ENCODE assay signal across 25 cellular contexts in the genomic region with DNA sequence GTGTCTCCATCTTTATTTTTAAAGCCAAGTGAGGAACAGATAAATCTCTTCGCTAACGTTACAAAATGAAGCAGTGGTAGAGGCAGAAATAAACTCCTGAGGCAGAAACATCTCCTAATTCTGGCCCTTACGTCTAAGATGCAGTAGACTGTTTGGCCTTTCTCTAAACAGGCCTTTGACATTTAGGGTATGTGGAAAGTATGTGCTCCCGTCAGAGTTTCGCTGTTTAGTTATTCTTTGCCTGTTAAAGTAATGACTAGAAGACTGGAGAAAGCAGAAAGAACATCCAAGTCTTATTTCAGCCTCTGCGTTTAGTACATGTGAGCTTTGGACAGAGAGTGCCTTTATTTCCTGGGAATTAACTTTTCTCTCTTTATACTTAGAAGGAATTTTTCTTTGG.
DNase-seq lines count a peak whose midpoint lies in the region; ATAC-seq and TF ChIP-seq lines count a peak whose summit lies in the region.
"Had no signal": no experiment of that assay in that cellular context is flagged by ENCODE, and none has a peak within 500 bp of the region (broad histone marks: within the 10 kb centered on the region; RNA-seq: fewer than 3 reads in every experiment).

No MANE protein-coding gene starts in this region.

- no peaks in the 10 kb centered on the region for H3K27me3 ChIP-seq in GM23338 (ENCODE audit: insufficient read depth)
- no peaks in the 10 kb centered on the region for H3K27me3 ChIP-seq in mesenchymal stem cell (ENCODE audit: control insufficient read depth in 1 of 2, insufficient read depth in 1 of 2, low read length in 2 of 2)
- no peaks in the 10 kb centered on the region for H3K27me3 ChIP-seq in stomach
- H3K27me3 ChIP-seq in Karpas-422 (ENCODE audit: low read length) = no peaks in the 10 kb centered on the region
- H3K27me3 ChIP-seq: BLaER1, thyroid gland had no signal

- no peak overlapping the region for H3K23ac ChIP-seq in mesenchymal stem cell (ENCODE audit: low read length in 2 of 2)

- intact Hi-C loops in stomach (cut with DNase I; ENCODE audit: low total_unique reads) = no loop called here

- H2BK5ac ChIP-seq in mesenchymal stem cell (ENCODE audit: low read depth, low read length, poor library complexity, severe bottlenecking) = no peak overlapping the region

- no peak for TF ChIP-seq POLR2A in stomach (IDR thresholded peaks at IDR 0.05)

- no peaks in the 10 kb centered on the region for H3K79me1 ChIP-seq in mesenchymal stem cell (replicated peaks; ENCODE audit: low read length, poor library complexity, severe bottlenecking)

- H3K79me2 ChIP-seq in GM23338 (replicated peaks; ENCODE audit: insufficient read depth) (no peaks in the 10 kb centered on the region), Karpas-422 (ENCODE audit: low read length) (no peaks in the 10 kb centered on the region)

- H3K4me3 Mint-ChIP-seq in GM23338 = no peak overlapping the region
- H3K4me3 Mint-ChIP-seq in chondrocyte (ENCODE audit: unreplicated experiment) = no peak overlapping the region
- H3K4me3 Mint-ChIP-seq: natural killer cell treated with Interleukin-12 subunit alpha and Interleukin-12 subunit beta and Interleukin-15 and Interleukin-18, amount 100 ng/mL, for 72 hours; stimulated activated naive B cell treated with anti-CD40 and anti-IgM and Interleukin-4, amounts not matched to agents 10 μg/mL and 1 μg/mL and 100 μg/mL, for 72 hours had no signal

- H4K91ac ChIP-seq in mesenchymal stem cell (ENCODE audit: low read length) = no peak overlapping the region

- no peak overlapping the region for H3K4ac ChIP-seq in mesenchymal stem cell (ENCODE audit: low read depth in 1 of 2, low read length in 2 of 2)

- H3K9ac ChIP-seq in mesenchymal stem cell (ENCODE audit: low read length) (no peak overlapping the region), Karpas-422 (ENCODE audit: low read length) (no peak overlapping the region)
- H3K9ac ChIP-seq: BLaER1 had no signal

- no peak overlapping the region for H3K4me2 ChIP-seq in GM23338
- no peak overlapping the region for H3K4me2 ChIP-seq in mesenchymal stem cell (ENCODE audit: low read length, poor library complexity, severe bottlenecking)
- H3K4me2 ChIP-seq in Karpas-422 (ENCODE audit: low read depth, low read length, poor library complexity, severe bottlenecking) = no peak overlapping the region
- H3K4me2 ChIP-seq: BLaER1 had no signal

- peak overlapping the region in 1 of 2 experiments; percentile 71 for H2BK12ac ChIP-seq in mesenchymal stem cell (ENCODE audit: low read length in 2 of 2)

- H2AFZ ChIP-seq in GM23338 (no peak overlapping the region), mesenchymal stem cell (ENCODE audit: low read depth, low read length) (no peak overlapping the region), Karpas-422 (ENCODE audit: low read length) (no peak overlapping the region)

- peaks cover 13% of the 10 kb centered on the region; the same call in 2 of the 3 replicates for H3K36me3 Mint-ChIP-seq in GM23338 (ENCODE audit: low read depth)
- H3K36me3 Mint-ChIP-seq in chondrocyte (ENCODE audit: low read depth) = peaks cover 1% of the 10 kb centered on the region
- H3K36me3 Mint-ChIP-seq: natural killer cell treated with Interleukin-12 subunit alpha and Interleukin-12 subunit beta and Interleukin-15 and Interleukin-18, amount 100 ng/mL, for 72 hours had no signal

- peak overlapping the region; percentile 15; the same call in 1 of the 2 replicates for H3K27ac ChIP-seq in GM23338 (ENCODE audit: low read depth)
- H3K27ac ChIP-seq in mesenchymal stem cell (ENCODE audit: low read length, poor library complexity, severe bottlenecking) = no peak overlapping the region
- H3K27ac ChIP-seq in stomach = peak overlapping the region in 4 of 5 donors; percentile 38 to 86 (median 46)
- H3K27ac ChIP-seq in Karpas-422 (ENCODE audit: low read length) = no peak overlapping the region
- H3K27ac ChIP-seq: BLaER1, thyroid gland had no signal

- no peaks in the 10 kb centered on the region; the same call in 1 of the 2 replicates for H3K36me3 ChIP-seq in GM23338 (ENCODE audit: insufficient read depth)
- no peaks in the 10 kb centered on the region for H3K36me3 ChIP-seq in mesenchymal stem cell (ENCODE audit: control insufficient read depth in 1 of 2, insufficient read depth in 2 of 2, low read depth in 1 of 2, low read length in 2 of 2)
- H3K36me3 ChIP-seq in stomach = no peaks in the 10 kb centered on the region
- no peaks in the 10 kb centered on the region for H3K36me3 ChIP-seq in Karpas-422 (ENCODE audit: insufficient read depth, low read length)
- H3K36me3 ChIP-seq: BLaER1, thyroid gland had no signal

- no peak overlapping the region for H3K18ac ChIP-seq in mesenchymal stem cell (ENCODE audit: low read depth in 1 of 2, low read length in 2 of 2)

- DNase-seq in GM23338 (ENCODE audit: low spot score) (no peak), chondrocyte (ENCODE audit: low spot score) (no peak), mesenchymal stem cell (peak; percentile 72), stomach (no peak), SKM-1 treated with dmso at 0.1 percent for 144 hours (lab: John Stamatoyannopoulos, UW; ENCODE audit: unreplicated experiment) (no peak), Karpas-422 (no peak), AG20443 (ENCODE audit: low spot score) (no peak)
- no peak for DNase-seq in activated CD8-positive, alpha-beta memory T cell treated with anti-CD3 and anti-CD28 coated beads, Interleukin-2, amount 50 U/mL, for 4 hours
- DNase-seq: activated CD4-positive, CD25-positive, alpha-beta regulatory T cell treated with anti-CD3 and anti-CD28 coated beads, Interleukin-2, amount 50 U/mL, for 72 hours; activated naive CD4-positive, alpha-beta T cell treated with Interleukin-2 at 50 U/mL for 16 hours; activated T-cell treated with anti-CD3 and anti-CD28 coated beads, Interleukin-2, amount 50 U/mL, for 48 hours; amniotic stem cell; caudate nucleus; COR-L47; DND-41; mesendoderm; NCI-H2029; NCI-H226; NCI-H82; posterior cingulate gyrus; stimulated activated naive B cell treated with anti-CD40 and anti-IgM and Interleukin-4, amounts not matched to agents 10 μg/mL and 1 μg/mL and 100 μg/mL, for 72 hours; T1000; thyroid gland had no signal

- H4K20me1 ChIP-seq in GM23338 (replicated peaks; ENCODE audit: insufficient read depth) (no peaks in the 10 kb centered on the region), Karpas-422 (ENCODE audit: insufficient read depth, low read depth, low read length) (peaks cover 53% of the 10 kb centered on the region)
- H4K20me1 ChIP-seq: BLaER1 had no signal

- H3K4me1 Mint-ChIP-seq in GM23338 (peaks cover 33% of the 10 kb centered on the region), chondrocyte (ENCODE audit: low read depth) (peaks cover 22% of the 10 kb centered on the region)

- H4K8ac ChIP-seq in mesenchymal stem cell (ENCODE audit: low read length) = no peak overlapping the region

- no peaks in the 10 kb centered on the region for H3F3A ChIP-seq in GM23338 (replicated peaks; ENCODE audit: low read depth)

- no peak for TF ChIP-seq CTCF in GM23338 (conservative IDR thresholded peaks at IDR 0.05; ENCODE audit: low read depth in 2 of 2)
- TF ChIP-seq CTCF in chondrocyte (IDR thresholded peaks at IDR 0.05) = no peak
- no peak for TF ChIP-seq CTCF in stomach (IDR thresholded peaks at IDR 0.05)

- H2BK15ac ChIP-seq in mesenchymal stem cell (ENCODE audit: low read depth, poor library complexity, severe bottlenecking) = no peak overlapping the region

- no peak overlapping the region for H3K27ac Mint-ChIP-seq in GM23338
- H3K27ac Mint-ChIP-seq in chondrocyte (ENCODE audit: unreplicated experiment) = peak overlapping the region; percentile 24
- H3K27ac Mint-ChIP-seq: natural killer cell treated with Interleukin-12 subunit alpha and Interleukin-12 subunit beta and Interleukin-15 and Interleukin-18, amount 100 ng/mL, for 72 hours; stimulated activated naive B cell treated with anti-CD40 and anti-IgM and Interleukin-4, amounts not matched to agents 10 μg/mL and 1 μg/mL and 100 μg/mL, for 72 hours had no signal

- no peak overlapping the region for H3K14ac ChIP-seq in mesenchymal stem cell (ENCODE audit: low read length in 2 of 2)

- H3K9me3 Mint-ChIP-seq in GM23338 (peaks cover 6% of the 10 kb centered on the region), chondrocyte (ENCODE audit: low read depth) (no peaks in the 10 kb centered on the region)
- H3K9me3 Mint-ChIP-seq: natural killer cell treated with Interleukin-12 subunit alpha and Interleukin-12 subunit beta and Interleukin-15 and Interleukin-18, amount 100 ng/mL, for 72 hours had no signal

- no peak for ATAC-seq in GM23338
- ATAC-seq: natural killer cell treated with Interleukin-12 subunit alpha and Interleukin-12 subunit beta and Interleukin-15 and Interleukin-18, amount 100 ng/mL, for 72 hours; stimulated activated naive B cell treated with anti-CD40 and anti-IgM and Interleukin-4, amounts not matched to agents 10 μg/mL and 1 μg/mL and 100 μg/mL, for 72 hours had no signal

- H3K27me3 Mint-ChIP-seq in GM23338 (ENCODE audit: insufficient read depth, low read depth, poor library complexity) (no peaks in the 10 kb centered on the region), chondrocyte (ENCODE audit: low read depth) (no peaks in the 10 kb centered on the region)
- H3K27me3 Mint-ChIP-seq: stimulated activated naive B cell treated with anti-CD40 and anti-IgM and Interleukin-4, amounts not matched to agents 10 μg/mL and 1 μg/mL and 100 μg/mL, for 72 hours had no signal

- WGBS in mesenchymal stem cell = 37% methylated on average over 6 of the region's 6 CpGs
- 63 to 84% (median 77%) methylated on average over 6 of the region's 6 CpGs for WGBS in stomach, 5 donors

- H3K9me3 ChIP-seq in mesenchymal stem cell (ENCODE audit: control insufficient read depth, low read length) (no peaks in the 10 kb centered on the region), stomach (no peaks in the 10 kb centered on the region), Karpas-422 (ENCODE audit: low read length) (no peaks in the 10 kb centered on the region)
- H3K9me3 ChIP-seq: thyroid gland had no signal

- TF ChIP-seq EP300 in stomach (IDR thresholded peaks at IDR 0.05) = peak; percentile 83

- H3K4me1 ChIP-seq in GM23338 (ENCODE audit: insufficient read depth) = peaks cover 29% of the 10 kb centered on the region
- H3K4me1 ChIP-seq in mesenchymal stem cell (ENCODE audit: control insufficient read depth, insufficient read depth, low read depth, low read length) = no peaks in the 10 kb centered on the region
- H3K4me1 ChIP-seq in stomach = peaks cover 0 to 36% (median 14%) of the 10 kb centered on the region in 4 donors
- no peaks in the 10 kb centered on the region for H3K4me1 ChIP-seq in Karpas-422 (ENCODE audit: low read length)
- H3K4me1 ChIP-seq: BLaER1 had no signal

- no peaks in the 10 kb centered on the region for H3K9me2 ChIP-seq in GM23338 (ENCODE audit: insufficient read depth)
- H3K9me2 ChIP-seq in Karpas-422 (replicated peaks; ENCODE audit: insufficient read depth, low read length) = no peaks in the 10 kb centered on the region

- no peak overlapping the region for H2AK5ac ChIP-seq in mesenchymal stem cell (ENCODE audit: low read length, severe bottlenecking)

- no peak overlapping the region for H3K4me3 ChIP-seq in GM23338
- H3K4me3 ChIP-seq in mesenchymal stem cell (ENCODE audit: insufficient read depth in 1 of 2, low read depth in 1 of 2, low read length in 2 of 2) = no peak overlapping the region
- H3K4me3 ChIP-seq in stomach = no peak overlapping the region
- H3K4me3 ChIP-seq in Karpas-422 (ENCODE audit: low read length) = no peak overlapping the region
- H3K4me3 ChIP-seq: BLaER1, thyroid gland had no signal

- H2BK120ac ChIP-seq in mesenchymal stem cell (ENCODE audit: low read depth, low read length) = no peak overlapping the region

Comparison
In these comparisons a context has a peak if more than half of its experiments do, and no peak if none do; other contexts are left out.
1. H3K27ac ChIP-seq: peak in GM23338 (single experiment) and stomach (4 of 5); none in mesenchymal stem cell (single experiment) and Karpas-422 (single experiment).